25 cellular contexts compared by ENCODE assay signal in the genomic region with DNA sequence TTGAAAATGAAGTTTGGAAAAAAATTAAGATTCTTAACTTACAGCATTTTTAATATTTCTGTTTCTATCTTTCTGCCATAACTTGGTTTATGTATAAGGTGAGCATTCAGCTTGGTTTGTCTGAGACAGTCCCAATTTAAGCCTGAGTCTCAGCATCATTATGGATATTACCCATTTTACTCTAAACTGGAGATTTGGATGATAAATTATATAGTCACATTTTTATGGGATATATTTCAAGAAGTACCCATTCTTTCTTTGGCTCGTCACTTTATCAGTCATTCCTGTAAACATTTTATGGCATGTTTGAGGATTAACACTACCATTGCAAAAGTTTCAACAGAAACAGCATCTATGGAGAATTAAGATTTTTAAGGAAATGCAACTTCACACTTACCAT.
"Had no signal": no experiment of that assay in that cellular context is flagged by ENCODE, and none has a peak within 500 bp of the region (broad histone marks: within the 10 kb centered on the region; RNA-seq: fewer than 3 reads in every experiment).

No MANE protein-coding gene starts in this region.

- H3K4me3 ChIP-seq: neural progenitor cell, ovary, psoas muscle, right lobe of liver, sigmoid colon, stomach, thoracic aorta, thyroid gland, tibial nerve, upper lobe of left lung, vagina had no signal

- H3K9me3 ChIP-seq: ovary, right lobe of liver, stomach, thoracic aorta, thyroid gland, tibial nerve, upper lobe of left lung, vagina had no signal

- ATAC-seq: psoas muscle; right cardiac atrium; right lobe of liver; stimulated activated effector memory CD8-positive, alpha-beta T cell treated with anti-CD3 and anti-CD28 coated beads, Interleukin-12 subunit alpha, Interleukin-12 subunit beta, amount 100 ng/mL, for 72 hours; stimulated activated naive B cell treated with anti-CD40 and anti-IgM and Interleukin-4, amounts not matched to agents 10 μg/mL and 1 μg/mL and 100 μg/mL, for 72 hours had no signal

- FAIRE-seq: urothelium cell line had no signal

- H3K27ac ChIP-seq: neural progenitor cell, ovary, parathyroid adenoma, psoas muscle, right lobe of liver, sigmoid colon, stomach, thoracic aorta, thyroid gland, tibial nerve, upper lobe of left lung, vagina had no signal

- H3K4me1 ChIP-seq: neural progenitor cell, parathyroid adenoma, psoas muscle, right lobe of liver, sigmoid colon, stomach, thyroid gland, tibial nerve, upper lobe of left lung, vagina had no signal

- H3K36me3 ChIP-seq: neural progenitor cell, ovary, right lobe of liver, sigmoid colon, stomach, thoracic aorta, thyroid gland, tibial nerve, upper lobe of left lung, vagina had no signal

- H3K27me3 ChIP-seq: neural progenitor cell, ovary, right lobe of liver, sigmoid colon, stomach, thyroid gland, tibial nerve, upper lobe of left lung, vagina had no signal

- H3K4me2 ChIP-seq: neural progenitor cell had no signal

- DNase-seq: occipital lobe; ovary; posterior cingulate gyrus; psoas muscle; right cardiac atrium; right lobe of liver; sigmoid colon; small intestine; stimulated activated CD4-positive, alpha-beta T cell treated with anti-CD3 and anti-CD28 coated beads, Interleukin-15, amount 100 ng/mL, for 24 hours; stimulated activated CD4-positive, alpha-beta T cell treated with anti-CD3 and anti-CD28 coated beads, Interleukin-2, amount 100 ng/mL, for 24 hours; stimulated activated CD4-positive, alpha-beta T cell treated with anti-CD3 and anti-CD28 coated beads, Interleukin-2, amount 100 ng/mL, for 48 hours; stimulated activated CD4-positive, alpha-beta T cell treated with anti-CD3 and anti-CD28 coated beads, Interleukin-4, amount 100 ng/mL, for 24 hours; stimulated activated naive B cell treated with anti-CD40 and anti-IgM and Interleukin-4, amounts not matched to agents 10 μg/mL and 1 μg/mL and 100 μg/mL, for 72 hours; stimulated activated naive CD4-positive, alpha-beta T cell treated with Interleukin-2 at 50 U/mL for 16 hours; stomach; thyroid gland; trophoblast cell; upper lobe of left lung had no signal

- H3K79me2 ChIP-seq: parathyroid adenoma had no signal

- H3K9ac ChIP-seq: neural progenitor cell, parathyroid adenoma had no signal

- H2AFZ ChIP-seq: neural progenitor cell, parathyroid adenoma had no signal
